15 cellular contexts compared by ENCODE assay signal in the genomic region with DNA sequence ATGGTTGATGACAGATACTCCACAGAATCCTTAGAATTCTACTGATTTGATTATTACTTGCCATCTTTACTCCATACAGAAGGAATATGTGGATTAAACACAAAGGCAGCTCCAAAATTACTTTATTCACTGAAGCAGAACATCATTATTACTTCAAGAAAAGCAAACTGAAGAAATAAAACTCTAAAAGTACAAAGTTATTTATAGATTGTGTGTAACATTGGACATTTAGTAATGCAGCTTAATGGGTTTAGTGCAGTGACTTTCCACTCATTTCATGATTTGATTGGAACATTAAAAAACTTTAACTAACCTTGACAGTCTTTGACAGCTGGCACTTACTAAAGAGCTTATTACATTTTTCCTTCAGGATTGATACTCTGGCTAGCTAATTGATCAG. TPM values are rescaled to one million over a fixed set of nuclear protein-coding genes. Genes with fewer than 3 reads are reported as not detected.
DNase-seq lines count a peak whose midpoint lies in the region; ATAC-seq and TF ChIP-seq lines count a peak whose summit lies in the region.
"Had no signal": no experiment of that assay in that cellular context is flagged by ENCODE, and none has a peak within 500 bp of the region (broad histone marks: within the 10 kb centered on the region; RNA-seq: fewer than 3 reads in every experiment).

No MANE protein-coding gene starts in this region.

- H3K4me3 ChIP-seq in left ventricle myocardium inferior (no peak overlapping the region), right cardiac atrium (ENCODE audit: low read length) (no peak overlapping the region), coronary artery (no peak overlapping the region)

- H3K27ac Mint-ChIP-seq in CD4-positive, alpha-beta T cell = no peak overlapping the region
- H3K27ac Mint-ChIP-seq: CD4-positive, alpha-beta memory T cell; IgD-negative memory B cell had no signal

- H3K4me1 Mint-ChIP-seq in CD4-positive, alpha-beta T cell (ENCODE audit: low read depth) = no peaks in the 10 kb centered on the region
- H3K4me1 Mint-ChIP-seq: CD4-positive, alpha-beta memory T cell had no signal

- H3K4me1 ChIP-seq in left ventricle myocardium inferior = peaks cover 49% of the 10 kb centered on the region
- H3K4me1 ChIP-seq in right cardiac atrium (ENCODE audit: control insufficient read depth, insufficient read depth, low read length) = peaks cover 2% of the 10 kb centered on the region

- no peaks in the 10 kb centered on the region for H3K9me3 Mint-ChIP-seq in CD4-positive, alpha-beta T cell
- H3K9me3 Mint-ChIP-seq: IgD-negative memory B cell had no signal

- POLR2A ChIA-PET in CD4-positive, alpha-beta T cell (lab: Charles Lee) = no interaction called here

- DNase-seq in left ventricle myocardium inferior = no peak
- DNase-seq in right cardiac atrium = no peak
- no peak for DNase-seq in coronary artery (ENCODE audit: low spot score)
- DNase-seq in renal cortical epithelial cell (ENCODE audit: low read depth) = peak; percentile 52
- DNase-seq in CD4-positive, alpha-beta T cell = no peak
- no peak for DNase-seq in NCI-H146 treated with DMSO at 0.1 percent for 48 hours (lab: John Stamatoyannopoulos, UW; ENCODE audit: unreplicated experiment)
- DNase-seq in substantia nigra (lab: John Stamatoyannopoulos, UW) = no peak
- DNase-seq: CD4-positive, alpha-beta memory T cell; DMS79 treated with DMSO at 0.1 percent for 48 hours; GDM1; NCI-H1417 treated with DMSO at 0.1 percent for 48 hours; NCI-H2029 treated with DMSO at 0.1 percent for 48 hours; NCI-H510A treated with DMSO at 0.1 percent for 48 hours had no signal

- no peaks in the 10 kb centered on the region for H3K36me3 Mint-ChIP-seq in CD4-positive, alpha-beta T cell (ENCODE audit: low read depth)
- H3K36me3 Mint-ChIP-seq: CD4-positive, alpha-beta memory T cell; IgD-negative memory B cell had no signal

- H3K27me3 ChIP-seq in left ventricle myocardium inferior (ENCODE audit: low read depth) (no peaks in the 10 kb centered on the region), right cardiac atrium (ENCODE audit: control insufficient read depth, insufficient read depth) (no peaks in the 10 kb centered on the region)
- no peaks in the 10 kb centered on the region for H3K27me3 ChIP-seq in CD4-positive, alpha-beta T cell (ENCODE audit: control insufficient read depth, insufficient read depth, low read length)

- no peaks in the 10 kb centered on the region for H3K9me3 ChIP-seq in left ventricle myocardium inferior (replicated peaks)
- H3K9me3 ChIP-seq in right cardiac atrium (ENCODE audit: control insufficient read depth, low read length) = no peaks in the 10 kb centered on the region
- H3K9me3 ChIP-seq in CD4-positive, alpha-beta T cell (ENCODE audit: control insufficient read depth, low read length) = no peaks in the 10 kb centered on the region

- TF ChIP-seq CTCF in left ventricle myocardium inferior (IDR thresholded peaks at IDR 0.05; ENCODE audit: borderline replicate concordance) = no peak
- no peak for TF ChIP-seq CTCF in coronary artery (IDR thresholded peaks at IDR 0.05)
- TF ChIP-seq CTCF in CD4-positive, alpha-beta T cell (IDR thresholded peaks at IDR 0.05) = no peak

- H3K27me3 Mint-ChIP-seq in CD4-positive, alpha-beta T cell = no peaks in the 10 kb centered on the region
- H3K27me3 Mint-ChIP-seq: IgD-negative memory B cell had no signal

- H3K4me3 Mint-ChIP-seq in CD4-positive, alpha-beta T cell = no peak overlapping the region
- H3K4me3 Mint-ChIP-seq: CD4-positive, alpha-beta memory T cell; IgD-negative memory B cell had no signal

- ATAC-seq in right cardiac atrium = no peak
- no peak for ATAC-seq in CD4-positive, alpha-beta T cell (ENCODE audit: poor library complexity)
- ATAC-seq: HCT116 had no signal

- intact Hi-C loops in left ventricle myocardium inferior (cut with micrococcal nuclease) (no loop called here), right cardiac atrium (cut with DNase I) (loop anchor here (10.0 kb wide), 3 partner anchors 63 to 213 kb away; a partner anchor contains a TSS)
- intact Hi-C loops in CD4-positive, alpha-beta T cell (cut with DNase I, micrococcal nuclease) = no loop called here

- H3K27ac ChIP-seq in left ventricle myocardium inferior (replicated peaks) (peak overlapping the region; percentile 15), right cardiac atrium (ENCODE audit: low read length) (no peak overlapping the region), coronary artery (peak overlapping the region; percentile 58 to 77), substantia nigra (ENCODE audit: low read depth, low read length, poor library complexity, severe bottlenecking) (no peak overlapping the region)
- H3K27ac ChIP-seq in CD4-positive, alpha-beta T cell (ENCODE audit: low read depth, low read length) = no peak overlapping the region

- H3K36me3 ChIP-seq in left ventricle myocardium inferior = peaks cover 6% of the 10 kb centered on the region

- CTCF ChIA-PET in CD4-positive, alpha-beta T cell (lab: Charles Lee) = interaction anchor here (1.2 kb wide), 1 partner anchor 84 kb away, joined by 3 read pairs; no protein-coding TSS in a partner anchor

RNA-seq across cellular contexts. Expression of a gene that starts 59.0 kb away (rescaled TPM):
- 1,955 TPM for total RNA-seq in left ventricle myocardium inferior
- total RNA-seq in right cardiac atrium = 1,000 to 10,000 TPM; 2,744 to 3,920 (median 3,065) TPM
- polyA plus RNA-seq in right cardiac atrium = 1,499 TPM
- total RNA-seq in renal cortical epithelial cell = 77.1 and 157 TPM in 2 replicates
- total RNA-seq in CD4-positive, alpha-beta T cell = 100 to 1,000 TPM; 113 to 117 TPM

Comparison
In these comparisons a context has a peak if more than half of its experiments do, and no peak if none do; other contexts are left out.
1. H3K27ac ChIP-seq: peak in left ventricle myocardium inferior (single experiment) and coronary artery (2 of 2); none in right cardiac atrium (single experiment), CD4-positive, alpha-beta T cell (single experiment) and substantia nigra (single experiment).
2. intact Hi-C loops: an anchor here in right cardiac atrium (10.0 kb wide); none called in left ventricle myocardium inferior and CD4-positive, alpha-beta T cell.
3. RNA of a gene that starts 59.0 kb away (total RNA-seq): 2,744 to 3,920 TPM in right cardiac atrium and 1,955 TPM in left ventricle myocardium inferior (single experiment); 77.1 to 157 TPM in renal cortical epithelial cell and 113 to 117 TPM in CD4-positive, alpha-beta T cell; every median in the first group is over 10 times any median in the second.